ENCODE assay signal across 1 cellular context in genomic region chr9:81844131-81844567, GRCh38.
TF ChIP-seq lines count a peak whose summit lies in the region.

No MANE protein-coding gene starts in this region.

TF ChIP-seq in HepG2, 621 proteins besides CTCF, POLR2A, EP300 and RAD21 (continued from another document and continues in another):
- TF ChIP-seq MLX (CRISPR knock-in tag; IDR thresholded peaks at IDR 0.05) (0 out of 2 replicates have a peak, but pooled peaks have one; percentile 21), HNF4G (IDR thresholded peaks at IDR 0.05; ENCODE audit: borderline replicate concordance, low read depth, low read length) (peak; percentile 60), HNF4G (CRISPR knock-in tag; IDR thresholded peaks at IDR 0.05; ENCODE audit: borderline replicate concordance, low read depth) (peak; percentile 59; the same call in 1 of the 2 replicates), RCOR2 (CRISPR knock-in tag; IDR thresholded peaks at IDR 0.05) (0 out of 2 replicates have a peak, but pooled peaks have one; percentile 28), ZFY (CRISPR knock-in tag; IDR thresholded peaks at IDR 0.05) (no peak), PCBP1 (IDR thresholded peaks at IDR 0.05; ENCODE audit: borderline replicate concordance, low read depth, low read length) (no peak), RBAK (CRISPR knock-in tag; IDR thresholded peaks at IDR 0.05) (no peak), HDAC6 (IDR thresholded peaks at IDR 0.05; ENCODE audit: low read depth, low read length) (no peak), CHD2 (IDR thresholded peaks at IDR 0.05; ENCODE audit: low read depth, low read length) (no peak), DRAP1 (CRISPR knock-in tag; IDR thresholded peaks at IDR 0.05) (peak; percentile 33; the same call in 1 of the 2 replicates), HES4 (CRISPR knock-in tag; IDR thresholded peaks at IDR 0.05; ENCODE audit: borderline replicate concordance) (no peak), ZNF280D (CRISPR knock-in tag; IDR thresholded peaks at IDR 0.05) (peak; percentile 34; the same call in 1 of the 2 replicates), SALL1 (CRISPR knock-in tag; IDR thresholded peaks at IDR 0.05) (peak; percentile 92), ARID4A (CRISPR knock-in tag; IDR thresholded peaks at IDR 0.05; ENCODE audit: borderline replicate concordance) (peak; percentile 48; the same call in 1 of the 2 replicates), SIN3A (IDR thresholded peaks at IDR 0.05; ENCODE audit: borderline replicate concordance, low read depth, low read length) (no peak), KDM1A (CRISPR knock-in tag; IDR thresholded peaks at IDR 0.05) (no peak), ZNF207 (IDR thresholded peaks at IDR 0.05; ENCODE audit: borderline replicate concordance) (no peak), ZNF7 (CRISPR knock-in tag; IDR thresholded peaks at IDR 0.05) (no peak), ZNF503 (CRISPR knock-in tag; IDR thresholded peaks at IDR 0.05) (no peak), REL (CRISPR knock-in tag; conservative IDR thresholded peaks at IDR 0.05) (no peak), ZBTB49 (CRISPR knock-in tag; IDR thresholded peaks at IDR 0.05; ENCODE audit: borderline replicate concordance) (no peak), ZNF850 (CRISPR knock-in tag; conservative IDR thresholded peaks at IDR 0.05) (no peak), ZMYM2 (CRISPR knock-in tag; IDR thresholded peaks at IDR 0.05) (peak; percentile 89), ZSCAN5A (CRISPR knock-in tag; IDR thresholded peaks at IDR 0.05; ENCODE audit: borderline replicate concordance) (no peak), HMG20B (CRISPR knock-in tag; conservative IDR thresholded peaks at IDR 0.05) (no peak), ZNF572 (CRISPR knock-in tag; IDR thresholded peaks at IDR 0.05) (no peak), FOXP1 (IDR thresholded peaks at IDR 0.05) (no peak), FOXP1 (CRISPR knock-in tag; IDR thresholded peaks at IDR 0.05) (peak; percentile 44; the same call in 1 of the 2 replicates), BHLHE40 (IDR thresholded peaks at IDR 0.05; ENCODE audit: low read length) (peak; percentile 14; the same call in 1 of the 2 replicates), SAP130 (CRISPR knock-in tag; IDR thresholded peaks at IDR 0.05; ENCODE audit: low read depth) (peak; percentile 68), TBL1XR1 (IDR thresholded peaks at IDR 0.05; ENCODE audit: borderline replicate concordance, low read length, partially characterized antibody) (no peak), KDM4B (CRISPR knock-in tag; IDR thresholded peaks at IDR 0.05) (no peak), ZNF20 (CRISPR knock-in tag; IDR thresholded peaks at IDR 0.05) (no peak), ZNF619 (CRISPR knock-in tag; IDR thresholded peaks at IDR 0.05) (no peak), ZSCAN12 (CRISPR knock-in tag; IDR thresholded peaks at IDR 0.05) (no peak), ETV5 (CRISPR knock-in tag; IDR thresholded peaks at IDR 0.05; ENCODE audit: borderline replicate concordance) (no peak), GTF3A (CRISPR knock-in tag; conservative IDR thresholded peaks at IDR 0.05) (no peak), PHF8 (CRISPR knock-in tag; IDR thresholded peaks at IDR 0.05) (no peak), KAT7 (CRISPR knock-in tag; IDR thresholded peaks at IDR 0.05; ENCODE audit: borderline replicate concordance) (no peak), NR2C2 (CRISPR knock-in tag; IDR thresholded peaks at IDR 0.05; ENCODE audit: borderline replicate concordance) (peak; percentile 94), ARNTL (CRISPR knock-in tag; IDR thresholded peaks at IDR 0.05) (0 out of 2 replicates have a peak, but pooled peaks have one; percentile 50), MBNL3 (CRISPR knock-in tag; conservative IDR thresholded peaks at IDR 0.05) (no peak), CBX1 (IDR thresholded peaks at IDR 0.05; ENCODE audit: low read depth) (no peak), ZNF780A (CRISPR knock-in tag; IDR thresholded peaks at IDR 0.05) (no peak), NR0B2 (CRISPR knock-in tag; IDR thresholded peaks at IDR 0.05) (no peak), TBX2 (CRISPR knock-in tag; IDR thresholded peaks at IDR 0.05; ENCODE audit: borderline replicate concordance) (peak; percentile 85; the same call in 1 of the 2 replicates), IRF2 (CRISPR knock-in tag; IDR thresholded peaks at IDR 0.05) (no peak), NR2F2 (IDR thresholded peaks at IDR 0.05; ENCODE audit: borderline replicate concordance, low read depth) (peak; percentile 96), RFX3 (CRISPR knock-in tag; IDR thresholded peaks at IDR 0.05) (no peak), ZNF468 (CRISPR knock-in tag; IDR thresholded peaks at IDR 0.05) (no peak), ZNF552 (CRISPR knock-in tag; IDR thresholded peaks at IDR 0.05; ENCODE audit: borderline replicate concordance) (no peak), PAXIP1 (CRISPR knock-in tag; conservative IDR thresholded peaks at IDR 0.05) (peak; percentile 73), RBM39 (IDR thresholded peaks at IDR 0.05; ENCODE audit: low read depth, low read length, poor library complexity, severe bottlenecking) (no peak)
